In the genomic region with DNA sequence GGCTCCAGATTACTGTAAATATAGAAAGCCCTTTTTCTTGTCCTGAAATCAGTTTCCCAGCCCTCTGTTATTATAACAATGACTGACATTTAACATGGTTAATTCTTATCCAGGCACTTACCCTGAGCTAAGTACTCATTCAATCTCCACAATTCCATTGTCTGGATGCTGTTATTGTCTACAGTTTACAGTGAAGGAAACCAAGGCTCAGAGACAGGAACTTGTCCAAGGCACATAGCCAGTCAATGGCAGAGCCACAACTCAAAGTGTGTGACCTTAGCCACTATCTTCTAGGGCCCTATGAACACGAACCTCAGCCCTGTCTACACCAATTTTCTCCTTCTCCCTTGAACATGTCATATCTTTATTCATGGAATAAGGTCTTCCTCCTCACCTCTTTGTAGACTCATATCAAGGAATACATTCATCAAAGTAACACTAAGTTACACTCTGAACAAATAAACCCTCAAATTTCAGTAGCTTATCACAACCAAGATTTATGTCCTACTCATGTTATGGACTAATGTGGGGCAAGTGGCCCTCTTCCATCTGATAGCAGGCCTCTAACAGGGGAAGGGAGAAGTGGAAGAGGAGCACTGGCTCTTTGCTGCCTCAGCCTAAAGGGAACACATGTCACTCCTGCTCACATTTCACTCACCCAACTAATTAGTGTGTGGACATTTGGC, we compare ENCODE assay signal across 1 cellular context.
TF ChIP-seq lines count a peak whose summit lies in the region.

No MANE protein-coding gene starts in this region.

TF ChIP-seq in WTC11, 78 proteins besides CTCF, POLR2A, EP300 and RAD21 (continued from another document):
- TF ChIP-seq, protein P1, sequence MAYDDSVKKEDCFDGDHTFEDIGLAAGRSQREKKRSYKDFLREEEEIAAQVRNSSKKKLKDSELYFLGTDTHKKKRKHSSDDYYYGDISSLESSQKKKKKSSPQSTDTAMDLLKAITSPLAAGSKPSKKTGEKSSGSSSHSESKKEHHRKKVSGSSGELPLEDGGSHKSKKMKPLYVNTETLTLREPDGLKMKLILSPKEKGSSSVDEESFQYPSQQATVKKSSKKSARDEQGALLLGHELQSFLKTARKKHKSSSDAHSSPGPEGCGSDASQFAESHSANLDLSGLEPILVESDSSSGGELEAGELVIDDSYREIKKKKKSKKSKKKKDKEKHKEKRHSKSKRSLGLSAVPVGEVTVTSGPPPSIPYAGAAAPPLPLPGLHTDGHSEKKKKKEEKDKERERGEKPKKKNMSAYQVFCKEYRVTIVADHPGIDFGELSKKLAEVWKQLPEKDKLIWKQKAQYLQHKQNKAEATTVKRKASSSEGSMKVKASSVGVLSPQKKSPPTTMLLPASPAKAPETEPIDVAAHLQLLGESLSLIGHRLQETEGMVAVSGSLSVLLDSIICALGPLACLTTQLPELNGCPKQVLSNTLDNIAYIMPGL (CRISPR knock-in tag; IDR thresholded peaks at IDR 0.05) = no peak
- TF ChIP-seq SMAD3 (CRISPR knock-in tag; IDR thresholded peaks at IDR 0.05; ENCODE audit: borderline replicate concordance) (no peak), ELF4 (CRISPR knock-in tag; IDR thresholded peaks at IDR 0.05; ENCODE audit: low read depth) (no peak), CBFB (CRISPR knock-in tag; IDR thresholded peaks at IDR 0.05; ENCODE audit: low read depth) (no peak), ZMAT4 (CRISPR knock-in tag; IDR thresholded peaks at IDR 0.05) (no peak), ZNF232 (CRISPR knock-in tag; IDR thresholded peaks at IDR 0.05) (no peak), TEAD1 (CRISPR knock-in tag; IDR thresholded peaks at IDR 0.05) (no peak), ZNF138 (CRISPR knock-in tag; conservative IDR thresholded peaks at IDR 0.05) (no peak), FOXK1 (CRISPR knock-in tag; IDR thresholded peaks at IDR 0.05) (no peak), ZNF532 (CRISPR knock-in tag; IDR thresholded peaks at IDR 0.05; ENCODE audit: borderline replicate concordance) (no peak), MXD4 (CRISPR knock-in tag; IDR thresholded peaks at IDR 0.05; ENCODE audit: borderline replicate concordance) (no peak)
